Comparison of ENCODE assay signal across 10 cellular contexts in genomic region chr1:47444578-47445465, GRCh38. TPM values are rescaled to one million over a fixed set of nuclear protein-coding genes. Genes with fewer than 3 reads are reported as not detected.
DNase-seq lines count a peak whose midpoint lies in the region; ATAC-seq and TF ChIP-seq lines count a peak whose summit lies in the region.
"Had no signal": no experiment of that assay in that cellular context is flagged by ENCODE, and none has a peak within 500 bp of the region (broad histone marks: within the 10 kb centered on the region; RNA-seq: fewer than 3 reads in every experiment).

No MANE protein-coding gene starts in this region.

- no peak for TF ChIP-seq POLR2A in uterus (IDR thresholded peaks at IDR 0.05)

- DNase-seq in DMS 273 (lab: John Stamatoyannopoulos, UW; ENCODE audit: unreplicated experiment) (peak; percentile 37), DMS 273 treated with DMSO at 0.1 percent for 48 hours (lab: John Stamatoyannopoulos, UW) (no peak), uterus (no peak)
- no peak for DNase-seq in activated T-helper 1 cell treated with anti-CD3 and anti-CD28 coated beads, Interleukin-12 subunit alpha, Interleukin-12 subunit beta, Interleukin-2, Interleukin-4 antibody, amounts not matched to agents 30 ng/mL and 10 ng/mL and 1 ng/mL, durations not matched to agents 14 hours and 24 hours and 36 hours (ENCODE audit: low spot score)
- DNase-seq in stimulated activated naive CD4-positive, alpha-beta T cell treated with Interleukin-2 at 50 U/mL for 16 hours (lab: John Stamatoyannopoulos, UW): peak; percentile 23

- ATAC-seq in GM18873 (IDR thresholded peaks at IDR 0.05; ENCODE audit: low FRiP score, unreplicated experiment) (no peak), GM21360 (IDR thresholded peaks at IDR 0.05; ENCODE audit: unreplicated experiment) (no peak)

- H3K27ac ChIP-seq in iPS-20b (ENCODE audit: low read length) (no peak overlapping the region), uterus (no peak overlapping the region)
- H3K27ac ChIP-seq: 22Rv1 had no signal

- intact Hi-C loops in activated T-helper 1 cell treated with anti-CD3 and anti-CD28 coated beads, Interleukin-12 subunit alpha, Interleukin-12 subunit beta, Interleukin-2, Interleukin-4 antibody, amounts not matched to agents 30 ng/mL and 10 ng/mL and 1 ng/mL, durations not matched to agents 14 hours and 24 hours and 36 hours (cut with micrococcal nuclease): loop anchor here (1.0 to 2.0 kb wide), 3 partner anchors 11 to 264 kb away; no protein-coding TSS in a partner anchor
- intact Hi-C loops in uterus (cut with DNase I; ENCODE audit: low total_unique reads): no loop called here

- H3K4me3 Mint-ChIP-seq in activated T-helper 1 cell treated with anti-CD3 and anti-CD28 coated beads, Interleukin-12 subunit alpha, Interleukin-12 subunit beta, Interleukin-2, Interleukin-4 antibody, amounts not matched to agents 30 ng/mL and 10 ng/mL and 1 ng/mL, durations not matched to agents 14 hours and 24 hours and 36 hours: peak overlapping the region; percentile 62

- no peaks in the 10 kb centered on the region for H3K9me3 Mint-ChIP-seq in activated T-helper 1 cell treated with anti-CD3 and anti-CD28 coated beads, Interleukin-12 subunit alpha, Interleukin-12 subunit beta, Interleukin-2, Interleukin-4 antibody, amounts not matched to agents 30 ng/mL and 10 ng/mL and 1 ng/mL, durations not matched to agents 14 hours and 24 hours and 36 hours

- H3K36me3 Mint-ChIP-seq in activated T-helper 1 cell treated with anti-CD3 and anti-CD28 coated beads, Interleukin-12 subunit alpha, Interleukin-12 subunit beta, Interleukin-2, Interleukin-4 antibody, amounts not matched to agents 30 ng/mL and 10 ng/mL and 1 ng/mL, durations not matched to agents 14 hours and 24 hours and 36 hours (ENCODE audit: low read depth): peaks cover 3% of the 10 kb centered on the region

- H3K4me3 ChIP-seq in iPS-20b (ENCODE audit: low read length) (peak overlapping the region; percentile 50), uterus (no peak overlapping the region)

- H3K27me3 ChIP-seq in iPS-20b (ENCODE audit: insufficient read depth, low read length): peaks cover 100% of the 10 kb centered on the region
- H3K27me3 ChIP-seq in uterus: peaks cover 9 to 50% of the 10 kb centered on the region in 2 donors

- no peaks in the 10 kb centered on the region for H3K36me3 ChIP-seq in iPS-20b (ENCODE audit: insufficient read depth, low read depth, low read length)
- H3K36me3 ChIP-seq in uterus: no peaks in the 10 kb centered on the region

- no peak for TF ChIP-seq CTCF in uterus (IDR thresholded peaks at IDR 0.05)

- H3K9me3 ChIP-seq in iPS-20b (ENCODE audit: insufficient read depth, low read depth, low read length) (peaks cover 10% of the 10 kb centered on the region; the same call in 1 of the 2 replicates), uterus (no peaks in the 10 kb centered on the region)

- peaks cover 20% of the 10 kb centered on the region for H3K27me3 Mint-ChIP-seq in activated T-helper 1 cell treated with anti-CD3 and anti-CD28 coated beads, Interleukin-12 subunit alpha, Interleukin-12 subunit beta, Interleukin-2, Interleukin-4 antibody, amounts not matched to agents 30 ng/mL and 10 ng/mL and 1 ng/mL, durations not matched to agents 14 hours and 24 hours and 36 hours (ENCODE audit: insufficient read depth)

- no peak overlapping the region for H3K9ac ChIP-seq in iPS-20b (ENCODE audit: low read depth, low read length)

- H3K27ac Mint-ChIP-seq in activated T-helper 1 cell treated with anti-CD3 and anti-CD28 coated beads, Interleukin-12 subunit alpha, Interleukin-12 subunit beta, Interleukin-2, Interleukin-4 antibody, amounts not matched to agents 30 ng/mL and 10 ng/mL and 1 ng/mL, durations not matched to agents 14 hours and 24 hours and 36 hours: peak overlapping the region; percentile 80

- peaks cover 14% of the 10 kb centered on the region for H3K4me1 Mint-ChIP-seq in activated T-helper 1 cell treated with anti-CD3 and anti-CD28 coated beads, Interleukin-12 subunit alpha, Interleukin-12 subunit beta, Interleukin-2, Interleukin-4 antibody, amounts not matched to agents 30 ng/mL and 10 ng/mL and 1 ng/mL, durations not matched to agents 14 hours and 24 hours and 36 hours (ENCODE audit: low read depth)

- H3K4me1 ChIP-seq in iPS-20b (ENCODE audit: insufficient read depth, low read length) (peaks cover 22% of the 10 kb centered on the region; the same call in 1 of the 2 replicates), uterus (no peaks in the 10 kb centered on the region)

RNA-seq across cellular contexts. Expression of gene FOXD2, which starts 7.0 kb away (rescaled TPM):
- total RNA-seq in activated T-helper 1 cell treated with anti-CD3 and anti-CD28 coated beads, Interleukin-12 subunit alpha, Interleukin-12 subunit beta, Interleukin-2, Interleukin-4 antibody, amounts not matched to agents 30 ng/mL and 10 ng/mL and 1 ng/mL, durations not matched to agents 14 hours and 24 hours and 36 hours: 0.17 and 0.21 TPM in 2 replicates
- total RNA-seq in uterus: under 1 TPM in 2 of 4 donors, not detected in 2; 0.62 to 0.67 TPM

RNA-seq across cellular contexts. Expression of gene FOXE3, which starts 28.7 kb away (rescaled TPM):
- not detected in 2 replicates for total RNA-seq in activated T-helper 1 cell treated with anti-CD3 and anti-CD28 coated beads, Interleukin-12 subunit alpha, Interleukin-12 subunit beta, Interleukin-2, Interleukin-4 antibody, amounts not matched to agents 30 ng/mL and 10 ng/mL and 1 ng/mL, durations not matched to agents 14 hours and 24 hours and 36 hours
- under 1 TPM in 1 of 4 donors, not detected in 3; 0.27 TPM for total RNA-seq in uterus
- total RNA-seq: HT1080 had no signal

Comparison
In these comparisons a context has a peak if more than half of its experiments do, and no peak if none do; other contexts are left out.
1. DNase-seq: peak in DMS 273 (single experiment) and stimulated activated naive CD4-positive, alpha-beta T cell treated with Interleukin-2 at 50 U/mL for 16 hours (single experiment); none in DMS 273 treated with DMSO at 0.1 percent for 48 hours (single experiment), activated T-helper 1 cell treated with anti-CD3 and anti-CD28 coated beads, Interleukin-12 subunit alpha, Interleukin-12 subunit beta, Interleukin-2, Interleukin-4 antibody, amounts not matched to agents 30 ng/mL and 10 ng/mL and 1 ng/mL, durations not matched to agents 14 hours and 24 hours and 36 hours (single experiment) and uterus (0 of 2).